In the genomic region with DNA sequence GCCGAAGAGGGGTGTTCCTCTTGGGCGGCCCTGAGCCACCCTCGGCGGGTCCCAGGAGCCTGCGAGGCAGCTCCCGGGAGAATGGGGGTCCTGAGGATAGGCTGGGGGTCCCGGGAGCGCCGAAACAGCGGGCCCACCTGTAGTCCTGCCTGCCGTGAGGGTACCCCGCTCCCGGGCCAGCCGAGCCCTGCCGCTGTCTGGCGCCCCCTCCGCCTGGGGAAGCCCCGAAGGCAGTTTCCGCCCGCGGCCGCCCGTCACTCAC, we compare ENCODE assay signal across 8 cellular contexts. TPM values are rescaled to one million over a fixed set of nuclear protein-coding genes. Genes with fewer than 3 reads are reported as not detected.
DNase-seq lines count a peak whose midpoint lies in the region; ATAC-seq lines count a peak whose summit lies in the region.

No MANE protein-coding gene starts in this region.

- no peaks in the 10 kb centered on the region for H3K9me3 ChIP-seq in naive thymus-derived CD4-positive, alpha-beta T cell (ENCODE audit: control insufficient read depth in 2 of 3, low read length in 3 of 3)

- peak; percentile 14 for ATAC-seq in GM19467 (IDR thresholded peaks at IDR 0.05; ENCODE audit: unreplicated experiment)
- ATAC-seq in naive thymus-derived CD4-positive, alpha-beta T cell, result peak; percentile 69
- no peak for ATAC-seq in GM21737 (IDR thresholded peaks at IDR 0.05; ENCODE audit: unreplicated experiment)
- no peak for ATAC-seq in GM21423 (IDR thresholded peaks at IDR 0.05; ENCODE audit: unreplicated experiment)

- H3K27ac ChIP-seq in naive thymus-derived CD4-positive, alpha-beta T cell (ENCODE audit: low read depth, low read length), result peak overlapping the region; percentile 100

- peaks cover 2% of the 10 kb centered on the region for H3K27me3 Mint-ChIP-seq in IgD-negative memory B cell
- H3K27me3 Mint-ChIP-seq in dendritic cell treated with granulocyte-macrophage colony-stimulating factor and Interleukin-4, amounts not matched to agents 40 ng/mL and 50 ng/mL, for 4 days, result no peaks in the 10 kb centered on the region
- no peaks in the 10 kb centered on the region for H3K27me3 Mint-ChIP-seq in naive thymus-derived CD4-positive, alpha-beta T cell

- CTCF ChIA-PET in naive thymus-derived CD4-positive, alpha-beta T cell (lab: Charles Lee), result no interaction called here

- peaks cover 11 to 16% of the 10 kb centered on the region in 2 donors for H3K4me1 ChIP-seq in naive thymus-derived CD4-positive, alpha-beta T cell (ENCODE audit: control insufficient read depth in 2 of 2, insufficient read depth in 2 of 2, low read length in 2 of 2)

- intact Hi-C loops in dendritic cell treated with granulocyte-macrophage colony-stimulating factor and Interleukin-4, amounts not matched to agents 40 ng/mL and 50 ng/mL, for 4 days (cut with micrococcal nuclease), result loop anchor here (2.0 kb wide), 1 partner anchor 22 kb away; the partner anchor contains the start of gene RNF114
- intact Hi-C loops in naive thymus-derived CD4-positive, alpha-beta T cell (cut with micrococcal nuclease), result loop anchor here (1.0 to 5.0 kb wide), 9 partner anchors 13 to 868 kb away; partner anchors contain the start of genes RNF114 (in 2 of the 2), CSE1L (in 1 of the 2), PTPN1 (in 1 of the 2) and SLC9A8 (in 1 of the 2)

- POLR2A ChIA-PET in naive thymus-derived CD4-positive, alpha-beta T cell (lab: Charles Lee), result interaction anchor here (1.1 to 5.5 kb wide), 3 partner anchors 9 to 236 kb away, joined by 3 to 44 read pairs (median 4); partner anchors contain the start of gene RNF114

- H3K27me3 ChIP-seq in naive thymus-derived CD4-positive, alpha-beta T cell (ENCODE audit: control insufficient read depth in 2 of 2, insufficient read depth in 2 of 2, low read length in 2 of 2), result no peaks in the 10 kb centered on the region

- no peak for DNase-seq in naive thymus-derived CD4-positive, alpha-beta T cell
- no peak for DNase-seq in NCI-H526 (lab: John Stamatoyannopoulos, UW)
- DNase-seq in H4 (ENCODE audit: low spot score), result no peak

- H3K4me3 ChIP-seq in naive thymus-derived CD4-positive, alpha-beta T cell (ENCODE audit: low read length), result peak overlapping the region; percentile 93

- H3K36me3 ChIP-seq in naive thymus-derived CD4-positive, alpha-beta T cell (ENCODE audit: control insufficient read depth in 2 of 3, insufficient read depth in 3 of 3, low read length in 3 of 3), result peaks cover 0 to 15% (median 0%) of the 10 kb centered on the region in 3 experiments

- peak overlapping the region; percentile 99 to 100 (median 100) for H3K27ac Mint-ChIP-seq in IgD-negative memory B cell
- peak overlapping the region; percentile 99 for H3K27ac Mint-ChIP-seq in dendritic cell treated with granulocyte-macrophage colony-stimulating factor and Interleukin-4, amounts not matched to agents 40 ng/mL and 50 ng/mL, for 4 days
- peak overlapping the region; percentile 97 to 100 (median 99) for H3K27ac Mint-ChIP-seq in naive thymus-derived CD4-positive, alpha-beta T cell

- H3K4me1 Mint-ChIP-seq in IgD-negative memory B cell, result peaks cover 29 to 34% (median 31%) of the 10 kb centered on the region in 3 donors
- peaks cover 59% of the 10 kb centered on the region for H3K4me1 Mint-ChIP-seq in dendritic cell treated with granulocyte-macrophage colony-stimulating factor and Interleukin-4, amounts not matched to agents 40 ng/mL and 50 ng/mL, for 4 days (ENCODE audit: low read depth)
- H3K4me1 Mint-ChIP-seq in naive thymus-derived CD4-positive, alpha-beta T cell, result peaks cover 25 to 53% (median 36%) of the 10 kb centered on the region in 7 donors

- H3K9me3 Mint-ChIP-seq in IgD-negative memory B cell, result no peaks in the 10 kb centered on the region
- H3K9me3 Mint-ChIP-seq in dendritic cell treated with granulocyte-macrophage colony-stimulating factor and Interleukin-4, amounts not matched to agents 40 ng/mL and 50 ng/mL, for 4 days, result no peaks in the 10 kb centered on the region
- H3K9me3 Mint-ChIP-seq in naive thymus-derived CD4-positive, alpha-beta T cell, result no peaks in the 10 kb centered on the region

- peak overlapping the region; percentile 98 to 100 (median 98) for H3K4me3 Mint-ChIP-seq in IgD-negative memory B cell
- H3K4me3 Mint-ChIP-seq in dendritic cell treated with granulocyte-macrophage colony-stimulating factor and Interleukin-4, amounts not matched to agents 40 ng/mL and 50 ng/mL, for 4 days, result peak overlapping the region; percentile 98
- H3K4me3 Mint-ChIP-seq in naive thymus-derived CD4-positive, alpha-beta T cell, result peak overlapping the region; percentile 96 to 99 (median 97)

- peaks cover 1% of the 10 kb centered on the region for H3K36me3 Mint-ChIP-seq in IgD-negative memory B cell
- H3K36me3 Mint-ChIP-seq in dendritic cell treated with granulocyte-macrophage colony-stimulating factor and Interleukin-4, amounts not matched to agents 40 ng/mL and 50 ng/mL, for 4 days (ENCODE audit: low read depth), result peaks cover 26% of the 10 kb centered on the region
- H3K36me3 Mint-ChIP-seq in naive thymus-derived CD4-positive, alpha-beta T cell, result no peaks in the 10 kb centered on the region

RNA-seq across cellular contexts. Expression of gene SPATA2, which starts 0.3 kb away (rescaled TPM):
- polyA plus RNA-seq in IgD-negative memory B cell, result 7.1 TPM
- 10 to 100 TPM in 2 of 5 experiments, 1 to 10 TPM in 3; 9.0 to 18.4 (median 10.0) TPM for total RNA-seq in naive thymus-derived CD4-positive, alpha-beta T cell
- 1 to 10 TPM; 2.7 to 7.4 TPM for polyA plus RNA-seq in naive thymus-derived CD4-positive, alpha-beta T cell
- 3.2 and 3.3 TPM in 2 replicates for total RNA-seq in H4 (2014; rRNA removed; shearing (Covaris generic))

RNA-seq across cellular contexts. Expression of gene RNF114, which starts 21.1 kb away (rescaled TPM):
- 119 TPM for polyA plus RNA-seq in IgD-negative memory B cell
- total RNA-seq in naive thymus-derived CD4-positive, alpha-beta T cell, result 100 to 1,000 TPM in 3 of 5 experiments, 10 to 100 TPM in 2; 67.1 to 113 (median 101) TPM
- polyA plus RNA-seq in naive thymus-derived CD4-positive, alpha-beta T cell, result 100 to 1,000 TPM; 130 to 143 TPM
- total RNA-seq in H4 (2014; rRNA removed; shearing (Covaris generic)), result 152 and 183 TPM in 2 replicates

Comparison
In these comparisons a context has a peak if more than half of its experiments do, and no peak if none do; other contexts are left out.
1. ATAC-seq: peak in GM19467 (single experiment) and naive thymus-derived CD4-positive, alpha-beta T cell (single experiment); none in GM21737 (single experiment) and GM21423 (single experiment).
2. Peak in every context shown above with its lines, with median percentiles within 50 percentile points of each other: H3K27ac Mint-ChIP-seq and H3K4me3 Mint-ChIP-seq.